Comparison of ENCODE assay signal across 9 cellular contexts in genomic region chr1:184163674-184164470, GRCh38.
DNase-seq lines count a peak whose midpoint lies in the region; ATAC-seq and TF ChIP-seq lines count a peak whose summit lies in the region.
"Had no signal": no experiment of that assay in that cellular context is flagged by ENCODE, and none has a peak within 500 bp of the region (broad histone marks: within the 10 kb centered on the region; RNA-seq: fewer than 3 reads in every experiment).

No MANE protein-coding gene starts in this region.

- no peak overlapping the region for H3K27ac Mint-ChIP-seq in glutamatergic neuron (ENCODE audit: unreplicated experiment)

- intact Hi-C loops in Right ventricle myocardium superior (cut with DNase I) (no loop called here), cardiac septum (cut with DNase I) (loop anchor here (10.0 kb wide), 1 partner anchor 131 kb away; no protein-coding TSS in a partner anchor)

- ATAC-seq in Right ventricle myocardium superior (ENCODE audit: poor library complexity) (peak; percentile 40), HG03095 (IDR thresholded peaks at IDR 0.05; ENCODE audit: unreplicated experiment) (peak; percentile 94), omental fat pad (ENCODE audit: low FRiP score) (peak; percentile 12)

- H3K4me1 Mint-ChIP-seq in glutamatergic neuron (ENCODE audit: low read depth, unreplicated experiment): peaks cover 4% of the 10 kb centered on the region

- no peak overlapping the region for H3K27ac ChIP-seq in WERI-Rb-1

- H3K36me3 ChIP-seq in WERI-Rb-1: no peaks in the 10 kb centered on the region

- no peak overlapping the region for H3K4me3 Mint-ChIP-seq in glutamatergic neuron (ENCODE audit: unreplicated experiment)
- H3K4me3 Mint-ChIP-seq: nephron had no signal

- TF ChIP-seq CTCF in WERI-Rb-1 (IDR thresholded peaks at IDR 0.05; ENCODE audit: low read depth, low read length): no peak
- TF ChIP-seq CTCF in omental fat pad (IDR thresholded peaks at IDR 0.05): no peak
- no peak for TF ChIP-seq CTCF in glutamatergic neuron (IDR thresholded peaks at IDR 0.05; ENCODE audit: partially characterized antibody, unreplicated experiment)

- H3K9me3 Mint-ChIP-seq in glutamatergic neuron (ENCODE audit: unreplicated experiment): no peaks in the 10 kb centered on the region
- H3K9me3 Mint-ChIP-seq: nephron had no signal

- no peaks in the 10 kb centered on the region for H3K27me3 ChIP-seq in WERI-Rb-1 (ENCODE audit: insufficient read depth, low read depth, severe bottlenecking)

- H3K36me3 Mint-ChIP-seq in glutamatergic neuron (ENCODE audit: unreplicated experiment): peaks cover 5% of the 10 kb centered on the region

- no peaks in the 10 kb centered on the region for H3K9me3 ChIP-seq in WERI-Rb-1 (ENCODE audit: severe bottlenecking)

- H3K4me3 ChIP-seq in WERI-Rb-1 (ENCODE audit: low read depth, low read length): no peak overlapping the region

- DNase-seq in Right ventricle myocardium superior (no peak), cardiac septum (ENCODE audit: low spot score) (no peak), WERI-Rb-1 (peak; percentile 33), omental fat pad (ENCODE audit: low spot score) (no peak), glutamatergic neuron (no peak), retina (no peak)
- DNase-seq in activated effector memory CD4-positive, alpha-beta T cell treated with Interleukin-2 at 50 U/mL for 16 hours: no peak

- no peaks in the 10 kb centered on the region for H3K27me3 Mint-ChIP-seq in glutamatergic neuron (ENCODE audit: unreplicated experiment)

Comparison
In these comparisons a context has a peak if more than half of its experiments do, and no peak if none do; other contexts are left out.
1. ATAC-seq: peak in every context shown above with its lines; median percentile 94 in HG03095; 40 in Right ventricle myocardium superior; 12 in omental fat pad.